ENCODE assay signal across 8 cellular contexts in the genomic region with DNA sequence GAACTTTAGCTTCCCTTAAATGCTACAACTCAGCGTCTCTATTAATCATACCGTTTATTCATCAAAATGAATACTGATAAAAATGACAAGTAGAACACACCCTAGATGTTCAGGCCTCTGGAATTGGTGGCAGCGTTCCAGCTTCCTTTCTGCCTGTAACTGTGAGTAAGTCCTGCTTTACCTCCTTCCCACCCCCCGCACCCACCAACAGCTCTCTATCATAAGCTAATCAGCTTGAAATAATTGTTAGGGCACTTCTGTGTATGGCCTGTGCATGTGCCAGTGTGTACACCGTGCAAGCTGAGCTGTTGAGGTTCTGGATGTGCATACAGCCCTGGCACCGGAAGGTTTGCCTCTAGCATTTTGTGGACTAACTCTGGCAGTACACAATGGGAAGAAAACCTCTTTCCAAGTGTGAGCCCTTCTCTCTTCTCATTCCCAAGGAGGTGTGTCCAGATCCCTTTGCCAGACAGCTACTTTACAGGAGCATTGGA. TPM values are rescaled to one million over a fixed set of nuclear protein-coding genes. Genes with fewer than 3 reads are reported as not detected.
DNase-seq lines count a peak whose midpoint lies in the region; ATAC-seq and TF ChIP-seq lines count a peak whose summit lies in the region.

No MANE protein-coding gene starts in this region.

- DNase-seq in SJCRH30 (peak; percentile 3 to 24), fibroblast of gingiva (ENCODE audit: low read depth) (peak; percentile 6), omental fat pad (ENCODE audit: low spot score) (peak; percentile 81)
- DNase-seq in stimulated activated CD8-positive, alpha-beta memory T cell treated with anti-CD3 and anti-CD28 coated beads, Interleukin-4, amount 100 ng/mL, for 48 hours: no peak

- peak overlapping the region; percentile 65 for H3K4me3 ChIP-seq in SJCRH30

- H3K36me3 ChIP-seq in ES-I3 (ENCODE audit: insufficient read depth, low read length): no peaks in the 10 kb centered on the region
- H3K36me3 ChIP-seq in SJCRH30: no peaks in the 10 kb centered on the region

- H3K9me3 ChIP-seq in ES-I3 (ENCODE audit: control insufficient read depth, insufficient read depth, low read length): no peaks in the 10 kb centered on the region
- no peaks in the 10 kb centered on the region for H3K9me3 ChIP-seq in SJCRH30 (replicated peaks)

- H3K27me3 ChIP-seq in SJCRH30: no peaks in the 10 kb centered on the region

- H3K4me1 ChIP-seq in ES-I3 (ENCODE audit: insufficient read depth, low read length): no peaks in the 10 kb centered on the region
- H3K4me1 ChIP-seq in SJCRH30: peaks cover 5% of the 10 kb centered on the region

- ATAC-seq in omental fat pad (ENCODE audit: low FRiP score) (peak; percentile 89), GM19035 (IDR thresholded peaks at IDR 0.05; ENCODE audit: unreplicated experiment) (no peak), HG03135 (IDR thresholded peaks at IDR 0.05; ENCODE audit: unreplicated experiment) (no peak), HG03095 (IDR thresholded peaks at IDR 0.05; ENCODE audit: unreplicated experiment) (no peak)

- TF ChIP-seq CTCF in omental fat pad (IDR thresholded peaks at IDR 0.05): no peak

- H3K9ac ChIP-seq in ES-I3 (ENCODE audit: low read depth, low read length): peak overlapping the region; percentile 76; the same call in 1 of the 2 replicates

- no peak overlapping the region; the same call in 1 of the 2 replicates for H3K27ac ChIP-seq in SJCRH30

RNA-seq across cellular contexts. Expression of a gene that starts 1.0 kb away (rescaled TPM):
- total RNA-seq in SJCRH30 (2014; rRNA removed; shearing (Covaris generic)): 2.8 and 3.0 TPM in 2 replicates
- total RNA-seq in omental fat pad: 10 to 100 TPM; 28.5 to 68.6 (median 42.7) TPM
